23 cellular contexts compared by ENCODE assay signal in the genomic region with DNA sequence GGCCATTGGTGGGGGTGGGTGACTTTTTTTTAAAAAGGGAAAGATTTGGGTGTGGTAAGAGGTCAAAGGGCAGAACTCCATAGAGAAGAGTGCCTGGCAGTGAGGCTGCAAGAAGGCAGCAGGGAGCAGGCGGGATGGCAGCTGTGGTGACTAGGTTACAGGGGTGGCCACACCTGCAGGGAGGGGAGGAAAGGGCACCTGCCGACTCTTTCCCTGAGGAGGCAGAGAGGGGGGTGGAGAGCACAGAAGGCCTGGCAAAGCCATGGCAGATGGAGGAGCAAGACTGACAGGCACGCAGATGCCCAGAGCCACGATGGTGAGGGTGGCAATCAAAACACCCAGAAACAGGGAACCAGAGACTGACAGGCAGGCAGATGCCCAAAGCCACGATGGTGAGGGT. TPM values are rescaled to one million over a fixed set of nuclear protein-coding genes. Genes with fewer than 3 reads are reported as not detected.
DNase-seq lines count a peak whose midpoint lies in the region; ATAC-seq and TF ChIP-seq lines count a peak whose summit lies in the region.
"Had no signal": no experiment of that assay in that cellular context is flagged by ENCODE, and none has a peak within 500 bp of the region (broad histone marks: within the 10 kb centered on the region; RNA-seq: fewer than 3 reads in every experiment).

No MANE protein-coding gene starts in this region.

- no peak for DNase-seq in CD8-positive, alpha-beta T cell
- DNase-seq in DMS 273 (lab: John Stamatoyannopoulos, UW; ENCODE audit: unreplicated experiment) (peak; percentile 73), NCI-H524 (lab: John Stamatoyannopoulos, UW) (peak; percentile 91), NCI-H1092 treated with DMSO at 0.1 percent for 48 hours (lab: John Stamatoyannopoulos, UW) (no peak), NCI-H2227 (lab: John Stamatoyannopoulos, UW; ENCODE audit: unreplicated experiment) (no peak)
- DNase-seq: activated CD4-positive, alpha-beta T cell treated with anti-CD3 and anti-CD28 coated beads, Interleukin-2, amount 10 ng/mL, durations not matched to agents 7 days and 5 days; activated effector memory CD4-positive, alpha-beta T cell treated with Interleukin-2 at 50 U/mL for 16 hours; AML-193; cortex of kidney; NCI-H226; SIG-M5; trophoblast cell had no signal

- no peak overlapping the region for H3K4me3 Mint-ChIP-seq in CD8-positive, alpha-beta T cell
- H3K4me3 Mint-ChIP-seq in dendritic cell treated with granulocyte-macrophage colony-stimulating factor and Interleukin-4, amounts not matched to agents 40 ng/mL and 50 ng/mL, for 4 days: no peak overlapping the region
- H3K4me3 Mint-ChIP-seq: activated CD4-positive, alpha-beta T cell treated with anti-CD3 and anti-CD28 coated beads, Interleukin-2, amount 10 ng/mL, durations not matched to agents 7 days and 5 days; stimulated activated memory B cell treated with anti-CD40 and anti-IgM and Interleukin-4, amounts not matched to agents 10 μg/mL and 1 μg/mL and 100 μg/mL, for 72 hours; T-helper 2 cell treated with Interferon-gamma antibody and Interleukin-4, amounts not matched to agents 5 μg/mL and 100 μg/mL, for 36 hours had no signal

- peaks cover 62% of the 10 kb centered on the region for H3K36me3 ChIP-seq in CD8-positive, alpha-beta T cell (ENCODE audit: insufficient read depth, low read length)

- H3K9me3 Mint-ChIP-seq in CD8-positive, alpha-beta T cell: no peaks in the 10 kb centered on the region
- no peaks in the 10 kb centered on the region for H3K9me3 Mint-ChIP-seq in dendritic cell treated with granulocyte-macrophage colony-stimulating factor and Interleukin-4, amounts not matched to agents 40 ng/mL and 50 ng/mL, for 4 days
- H3K9me3 Mint-ChIP-seq: activated CD4-positive, alpha-beta T cell treated with anti-CD3 and anti-CD28 coated beads, Interleukin-2, amount 10 ng/mL, durations not matched to agents 7 days and 5 days; stimulated activated memory B cell treated with anti-CD40 and anti-IgM and Interleukin-4, amounts not matched to agents 10 μg/mL and 1 μg/mL and 100 μg/mL, for 72 hours; T-helper 2 cell treated with Interferon-gamma antibody and Interleukin-4, amounts not matched to agents 5 μg/mL and 100 μg/mL, for 36 hours had no signal

- H3K36me3 Mint-ChIP-seq in CD8-positive, alpha-beta T cell: peaks cover 94% of the 10 kb centered on the region
- H3K36me3 Mint-ChIP-seq in dendritic cell treated with granulocyte-macrophage colony-stimulating factor and Interleukin-4, amounts not matched to agents 40 ng/mL and 50 ng/mL, for 4 days (ENCODE audit: low read depth): peaks cover 99% of the 10 kb centered on the region

- intact Hi-C loops in CD8-positive, alpha-beta T cell (cut with DNase I, micrococcal nuclease): no loop called here
- intact Hi-C loops in dendritic cell treated with granulocyte-macrophage colony-stimulating factor and Interleukin-4, amounts not matched to agents 40 ng/mL and 50 ng/mL, for 4 days (cut with micrococcal nuclease): no loop called here

- peak overlapping the region; percentile 52 for H3K27ac Mint-ChIP-seq in CD8-positive, alpha-beta T cell
- H3K27ac Mint-ChIP-seq in dendritic cell treated with granulocyte-macrophage colony-stimulating factor and Interleukin-4, amounts not matched to agents 40 ng/mL and 50 ng/mL, for 4 days: peak overlapping the region; percentile 54
- H3K27ac Mint-ChIP-seq: activated CD4-positive, alpha-beta T cell treated with anti-CD3 and anti-CD28 coated beads, Interleukin-2, amount 10 ng/mL, durations not matched to agents 7 days and 5 days; stimulated activated memory B cell treated with anti-CD40 and anti-IgM and Interleukin-4, amounts not matched to agents 10 μg/mL and 1 μg/mL and 100 μg/mL, for 72 hours; T-helper 2 cell treated with Interferon-gamma antibody and Interleukin-4, amounts not matched to agents 5 μg/mL and 100 μg/mL, for 36 hours had no signal

- H3K27me3 Mint-ChIP-seq in CD8-positive, alpha-beta T cell (ENCODE audit: low read depth): no peaks in the 10 kb centered on the region
- H3K27me3 Mint-ChIP-seq in dendritic cell treated with granulocyte-macrophage colony-stimulating factor and Interleukin-4, amounts not matched to agents 40 ng/mL and 50 ng/mL, for 4 days: no peaks in the 10 kb centered on the region
- H3K27me3 Mint-ChIP-seq: activated CD4-positive, alpha-beta T cell treated with anti-CD3 and anti-CD28 coated beads, Interleukin-2, amount 10 ng/mL, durations not matched to agents 7 days and 5 days; stimulated activated memory B cell treated with anti-CD40 and anti-IgM and Interleukin-4, amounts not matched to agents 10 μg/mL and 1 μg/mL and 100 μg/mL, for 72 hours had no signal

- H3K9me3 ChIP-seq in CD8-positive, alpha-beta T cell (ENCODE audit: low read length): no peaks in the 10 kb centered on the region

- H3K27me3 ChIP-seq in CD8-positive, alpha-beta T cell (ENCODE audit: insufficient read depth, low read length): no peaks in the 10 kb centered on the region

- no peak for ATAC-seq in CD8-positive, alpha-beta T cell
- ATAC-seq in HG02852 (IDR thresholded peaks at IDR 0.05; ENCODE audit: unreplicated experiment) (no peak), GM18517 (IDR thresholded peaks at IDR 0.05; ENCODE audit: unreplicated experiment) (no peak)
- ATAC-seq: HCT116; HepG2; stimulated activated memory B cell treated with anti-CD40 and anti-IgM and Interleukin-4, amounts not matched to agents 10 μg/mL and 1 μg/mL and 100 μg/mL, for 72 hours had no signal

- no peak overlapping the region for H3K4me3 ChIP-seq in CD8-positive, alpha-beta T cell (ENCODE audit: low read depth, low read length)
- H3K4me3 ChIP-seq: smooth muscle cell had no signal

- H3K4me1 Mint-ChIP-seq in CD8-positive, alpha-beta T cell (ENCODE audit: low read depth): peaks cover 21% of the 10 kb centered on the region
- peaks cover 37% of the 10 kb centered on the region for H3K4me1 Mint-ChIP-seq in dendritic cell treated with granulocyte-macrophage colony-stimulating factor and Interleukin-4, amounts not matched to agents 40 ng/mL and 50 ng/mL, for 4 days (ENCODE audit: low read depth)
- H3K4me1 Mint-ChIP-seq: activated CD4-positive, alpha-beta T cell treated with anti-CD3 and anti-CD28 coated beads, Interleukin-2, amount 10 ng/mL, durations not matched to agents 7 days and 5 days; stimulated activated memory B cell treated with anti-CD40 and anti-IgM and Interleukin-4, amounts not matched to agents 10 μg/mL and 1 μg/mL and 100 μg/mL, for 72 hours had no signal

- POLR2A ChIA-PET in CD8-positive, alpha-beta T cell (lab: Charles Lee): interaction anchor here (0.6 kb wide), 1 partner anchor 13 kb away, joined by 3 read pairs; no protein-coding TSS in a partner anchor

- CTCF ChIA-PET in CD8-positive, alpha-beta T cell (lab: Charles Lee): interaction anchor here (0.7 to 1.0 kb wide), 2 partner anchors 9 to 11 kb away, joined by 3 read pairs; no protein-coding TSS in a partner anchor

- TF ChIP-seq CTCF in CD8-positive, alpha-beta T cell (IDR thresholded peaks at IDR 0.05): no peak

- H3K27ac ChIP-seq in CD8-positive, alpha-beta T cell (ENCODE audit: low read depth, low read length): no peak overlapping the region
- H3K27ac ChIP-seq: epithelial cell of prostate had no signal

- H3K4me1 ChIP-seq in CD8-positive, alpha-beta T cell (ENCODE audit: insufficient read depth, low read length): peaks cover 2% of the 10 kb centered on the region

RNA-seq across cellular contexts. Expression of gene CST7, which starts 19.2 kb away (rescaled TPM):
- total RNA-seq in CD8-positive, alpha-beta T cell: 10 to 100 TPM; 53.3 to 54.6 TPM
- total RNA-seq: frontal cortex, HepG2, MCF 10A, smooth muscle cell had no signal

RNA-seq across cellular contexts. Expression of gene APMAP, which starts 24.3 kb away (rescaled TPM):
- 10 to 100 TPM; 31.0 to 31.8 TPM for total RNA-seq in CD8-positive, alpha-beta T cell

Comparison
In these comparisons a context has a peak if more than half of its experiments do, and no peak if none do; other contexts are left out.
1. DNase-seq: peak in DMS 273 (single experiment) and NCI-H524 (2 of 2); none in CD8-positive, alpha-beta T cell (0 of 7), NCI-H1092 treated with DMSO at 0.1 percent for 48 hours (single experiment) and NCI-H2227 (single experiment).